Comparison of ENCODE assay signal across 8 cellular contexts in genomic region chr1:242017580-242018233, GRCh38. TPM values are rescaled to one million over a fixed set of nuclear protein-coding genes. Genes with fewer than 3 reads are reported as not detected.
DNase-seq lines count a peak whose midpoint lies in the region; ATAC-seq, FAIRE-seq and TF ChIP-seq lines count a peak whose summit lies in the region.

No MANE protein-coding gene starts in this region.

- peak; percentile 59 for DNase-seq in D721Med (ENCODE audit: insufficient read length, low spot score)
- DNase-seq in GM19239 (ENCODE audit: insufficient read length, low spot score), result peak; percentile 25
- DNase-seq in NCI-H774 (lab: John Stamatoyannopoulos, UW), result peak; percentile 70
- DNase-seq in activated naive CD4-positive, alpha-beta T cell treated with Interleukin-2 at 50 U/mL for 16 hours, result peak; percentile 22
- DNase-seq in left cardiac atrium, result peak; percentile 42
- DNase-seq in small intestine, result peak; percentile 49

- ATAC-seq in HG03432 (IDR thresholded peaks at IDR 0.05; ENCODE audit: unreplicated experiment), result peak; percentile 86
- peak; percentile 47 to 52 for ATAC-seq in left cardiac atrium
- no peak for ATAC-seq in HG02571 (IDR thresholded peaks at IDR 0.05; ENCODE audit: unreplicated experiment)

- no peaks in the 10 kb centered on the region for H3K9me3 ChIP-seq in small intestine (ENCODE audit: control insufficient read depth, low read depth)

- FAIRE-seq in D721Med (lab: Jason Lieb, UNC), result no peak
- FAIRE-seq in GM19239 (lab: Jason Lieb, UNC), result no peak
- no peak for FAIRE-seq in small intestine (lab: Jason Lieb, UNC)

- H3K4me3 ChIP-seq in small intestine (ENCODE audit: low read depth in 1 of 2, low read length in 2 of 2), result no peak overlapping the region

- H3K36me3 ChIP-seq in small intestine (ENCODE audit: control insufficient read depth in 2 of 2, insufficient read depth in 2 of 2, low read length in 2 of 2), result no peaks in the 10 kb centered on the region

- H3K4me1 ChIP-seq in small intestine (ENCODE audit: control insufficient read depth in 2 of 2, insufficient read depth in 1 of 2, low read depth in 1 of 2, low read length in 1 of 2), result no peaks in the 10 kb centered on the region

- no peak overlapping the region for H3K27ac ChIP-seq in small intestine (ENCODE audit: low read depth in 1 of 2, low read length in 1 of 2)

- H3K27me3 ChIP-seq in small intestine (ENCODE audit: control insufficient read depth in 2 of 2, insufficient read depth in 2 of 2, low read length in 2 of 2), result no peaks in the 10 kb centered on the region

- intact Hi-C loops in left cardiac atrium (cut with DNase I), result no loop called here

- 38 to 47% (median 43%) methylated on average over 9 to 10 of the region's 10 CpGs for WGBS in small intestine, 3 donors

- peak; percentile 78 for TF ChIP-seq CTCF in D721Med (IDR thresholded peaks at IDR 0.05; ENCODE audit: insufficient read depth, missing control alignments)

RNA-seq across cellular contexts. Expression of gene MAP1LC3C, which starts 18.8 kb away (rescaled TPM):
- under 1 TPM; 0.34 to 0.62 TPM for total RNA-seq in left cardiac atrium
- polyA plus RNA-seq in small intestine, result 1 to 10 TPM in 1 of 3 donors, not detected in 2; 3.1 TPM
